9 cellular contexts compared by ENCODE assay signal in the genomic region with DNA sequence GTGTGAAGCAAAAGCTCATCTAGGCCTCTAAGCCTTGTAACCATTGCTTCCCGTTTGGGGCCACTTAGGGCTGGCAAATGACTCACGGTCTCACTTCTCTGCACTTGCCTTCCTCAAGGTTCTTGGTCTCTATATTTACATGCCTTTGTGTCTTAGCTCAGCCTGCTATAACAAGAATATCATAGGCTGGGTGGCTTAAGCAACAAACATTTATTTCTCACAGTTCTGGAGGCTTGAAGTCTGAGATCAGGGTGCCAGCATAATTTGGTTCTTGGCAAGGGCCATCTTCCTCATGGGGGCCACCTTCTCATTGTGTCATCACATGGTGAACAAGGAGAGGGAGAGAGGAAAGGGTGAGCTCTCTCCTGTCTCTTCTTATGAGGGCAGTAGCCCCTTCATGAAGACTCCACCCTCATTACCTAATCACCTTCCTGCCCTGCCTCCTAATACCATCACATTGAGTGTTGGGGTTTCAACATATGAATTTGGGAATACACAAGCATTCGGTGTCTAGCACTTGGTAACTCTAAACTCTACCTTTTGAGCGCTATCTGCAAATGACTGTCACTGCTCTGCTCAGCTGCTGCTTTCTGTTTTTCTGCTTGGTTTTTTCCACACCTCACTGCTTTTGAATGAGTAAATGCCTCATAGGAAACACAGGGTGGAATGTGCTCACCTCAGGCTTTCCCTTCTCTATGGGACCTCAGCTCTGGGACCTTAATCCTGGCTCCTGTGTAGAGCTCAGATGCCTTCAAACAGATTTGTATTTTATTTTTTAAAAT. TPM values are rescaled to one million over a fixed set of nuclear protein-coding genes. Genes with fewer than 3 reads are reported as not detected.
DNase-seq lines count a peak whose midpoint lies in the region; ATAC-seq and TF ChIP-seq lines count a peak whose summit lies in the region.
"Had no signal": no experiment of that assay in that cellular context is flagged by ENCODE, and none has a peak within 500 bp of the region (broad histone marks: within the 10 kb centered on the region; RNA-seq: fewer than 3 reads in every experiment).

No MANE protein-coding gene starts in this region.

- H3K36me3 ChIP-seq in neural progenitor cell: no peaks in the 10 kb centered on the region

- H3K9me3 Mint-ChIP-seq in activated naive CD8-positive, alpha-beta T cell (ENCODE audit: low read depth): no peaks in the 10 kb centered on the region
- peaks cover 2% of the 10 kb centered on the region for H3K9me3 Mint-ChIP-seq in neural progenitor cell
- H3K9me3 Mint-ChIP-seq: naive B cell had no signal

- no peak overlapping the region for H3K4me3 ChIP-seq in neural progenitor cell

- H3K4me3 Mint-ChIP-seq in activated naive CD8-positive, alpha-beta T cell: no peak overlapping the region
- no peak overlapping the region for H3K4me3 Mint-ChIP-seq in neural progenitor cell
- H3K4me3 Mint-ChIP-seq: naive B cell had no signal

- H3K9me3 ChIP-seq in neural progenitor cell (ENCODE audit: low read depth): no peaks in the 10 kb centered on the region

- no peaks in the 10 kb centered on the region for H3K36me3 Mint-ChIP-seq in activated naive CD8-positive, alpha-beta T cell
- no peaks in the 10 kb centered on the region for H3K36me3 Mint-ChIP-seq in neural progenitor cell
- H3K36me3 Mint-ChIP-seq: naive B cell had no signal

- H4K20me1 ChIP-seq in neural progenitor cell (ENCODE audit: low read depth): no peaks in the 10 kb centered on the region

- peak; percentile 59 for DNase-seq in NCI-H2107 treated with DMSO at 0.1 percent for 48 hours (lab: John Stamatoyannopoulos, UW; ENCODE audit: unreplicated experiment)
- DNase-seq in NCI-H2107 (lab: John Stamatoyannopoulos, UW): no peak
- DNase-seq in neural progenitor cell (ENCODE audit: low spot score): no peak
- no peak for DNase-seq in D341Med (ENCODE audit: low spot score)
- DNase-seq: naive B cell had no signal

- no peaks in the 10 kb centered on the region for H3K27me3 ChIP-seq in neural progenitor cell

- TF ChIP-seq CTCF in neural progenitor cell (IDR thresholded peaks at IDR 0.05): no peak

- H2AFZ ChIP-seq in neural progenitor cell (replicated peaks): no peak overlapping the region

- peaks cover 8% of the 10 kb centered on the region for H3F3A ChIP-seq in neural progenitor cell (ENCODE audit: low read depth)

- peaks cover 19% of the 10 kb centered on the region for H3K4me1 ChIP-seq in neural progenitor cell

- no peak overlapping the region for H3K27ac ChIP-seq in neural progenitor cell

- ATAC-seq in HG03280 (IDR thresholded peaks at IDR 0.05; ENCODE audit: unreplicated experiment) (peak; percentile 72), GM18861 (IDR thresholded peaks at IDR 0.05; ENCODE audit: unreplicated experiment) (no peak), GM18858 (IDR thresholded peaks at IDR 0.05; ENCODE audit: unreplicated experiment) (no peak)

- H3K9ac ChIP-seq in neural progenitor cell: no peak overlapping the region

- H3K4me1 Mint-ChIP-seq in activated naive CD8-positive, alpha-beta T cell (ENCODE audit: low read depth): peaks cover 9% of the 10 kb centered on the region
- H3K4me1 Mint-ChIP-seq in neural progenitor cell: peaks cover 13% of the 10 kb centered on the region
- H3K4me1 Mint-ChIP-seq: naive B cell had no signal

- peak overlapping the region; percentile 5 for H3K4me2 ChIP-seq in neural progenitor cell

- peaks cover 4% of the 10 kb centered on the region for H3K27me3 Mint-ChIP-seq in activated naive CD8-positive, alpha-beta T cell
- no peaks in the 10 kb centered on the region for H3K27me3 Mint-ChIP-seq in neural progenitor cell (ENCODE audit: insufficient read depth, low read depth)
- H3K27me3 Mint-ChIP-seq: naive B cell had no signal

- H3K27ac Mint-ChIP-seq in activated naive CD8-positive, alpha-beta T cell: peak overlapping the region; percentile 80
- H3K27ac Mint-ChIP-seq in neural progenitor cell: no peak overlapping the region
- H3K27ac Mint-ChIP-seq: naive B cell had no signal

- H3K79me2 ChIP-seq in neural progenitor cell (ENCODE audit: low read depth): no peaks in the 10 kb centered on the region

RNA-seq across cellular contexts. Expression of gene ME3, which starts 16.2 kb away (rescaled TPM):
- total RNA-seq in neural progenitor cell (ENCODE audit: low replicate concordance): 49.6 and 111 TPM in 2 replicates
